ENCODE assay signal across 1 cellular context in the genomic region with DNA sequence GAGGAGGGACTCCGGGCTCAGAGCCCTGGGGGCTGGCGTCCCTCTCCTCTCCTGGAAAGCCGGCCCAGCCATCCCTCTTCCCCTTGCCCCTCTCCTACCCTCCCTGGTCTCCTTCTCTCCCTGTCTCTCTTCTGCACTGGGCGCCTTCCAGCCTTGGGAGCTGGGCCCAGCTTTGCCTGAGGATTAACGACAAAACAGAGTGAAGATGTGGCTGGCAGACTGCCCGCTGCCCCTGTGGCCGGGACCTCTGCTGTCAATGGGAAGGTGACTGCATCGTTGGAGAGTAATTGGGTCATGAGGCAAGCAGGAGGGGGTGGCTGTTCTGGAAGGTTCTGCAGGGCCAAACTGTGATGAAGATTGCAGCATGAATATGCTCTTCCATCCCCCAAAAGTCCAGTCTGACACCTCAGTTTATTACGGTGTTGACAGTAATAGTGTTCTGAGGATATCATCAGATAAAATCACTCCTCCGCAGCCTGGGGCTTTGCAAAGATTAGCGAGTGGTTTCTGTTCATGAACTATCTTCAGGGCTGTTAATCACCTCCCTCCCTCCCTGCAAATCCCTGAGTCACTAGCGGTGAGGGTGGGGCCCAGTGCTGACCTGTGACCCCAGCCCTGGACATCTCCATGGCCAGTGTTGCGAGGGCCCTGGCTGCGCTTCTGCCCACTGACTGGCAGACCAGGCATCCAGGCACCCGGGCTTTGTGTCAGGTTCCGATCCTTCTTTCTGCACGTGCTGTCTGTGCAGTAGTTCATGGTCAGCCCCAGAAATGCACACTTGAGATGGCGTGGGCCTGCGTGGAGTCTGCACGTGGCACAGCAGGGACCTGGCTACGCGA.
A peak's percentile ranks its signal among the peaks of the same experiment; 100 is the strongest.
TF ChIP-seq lines count a peak whose summit lies in the region.

No MANE protein-coding gene starts in this region.

TF ChIP-seq in HepG2, 621 proteins besides CTCF, POLR2A, EP300 and RAD21:
- TF ChIP-seq, protein P1, sequence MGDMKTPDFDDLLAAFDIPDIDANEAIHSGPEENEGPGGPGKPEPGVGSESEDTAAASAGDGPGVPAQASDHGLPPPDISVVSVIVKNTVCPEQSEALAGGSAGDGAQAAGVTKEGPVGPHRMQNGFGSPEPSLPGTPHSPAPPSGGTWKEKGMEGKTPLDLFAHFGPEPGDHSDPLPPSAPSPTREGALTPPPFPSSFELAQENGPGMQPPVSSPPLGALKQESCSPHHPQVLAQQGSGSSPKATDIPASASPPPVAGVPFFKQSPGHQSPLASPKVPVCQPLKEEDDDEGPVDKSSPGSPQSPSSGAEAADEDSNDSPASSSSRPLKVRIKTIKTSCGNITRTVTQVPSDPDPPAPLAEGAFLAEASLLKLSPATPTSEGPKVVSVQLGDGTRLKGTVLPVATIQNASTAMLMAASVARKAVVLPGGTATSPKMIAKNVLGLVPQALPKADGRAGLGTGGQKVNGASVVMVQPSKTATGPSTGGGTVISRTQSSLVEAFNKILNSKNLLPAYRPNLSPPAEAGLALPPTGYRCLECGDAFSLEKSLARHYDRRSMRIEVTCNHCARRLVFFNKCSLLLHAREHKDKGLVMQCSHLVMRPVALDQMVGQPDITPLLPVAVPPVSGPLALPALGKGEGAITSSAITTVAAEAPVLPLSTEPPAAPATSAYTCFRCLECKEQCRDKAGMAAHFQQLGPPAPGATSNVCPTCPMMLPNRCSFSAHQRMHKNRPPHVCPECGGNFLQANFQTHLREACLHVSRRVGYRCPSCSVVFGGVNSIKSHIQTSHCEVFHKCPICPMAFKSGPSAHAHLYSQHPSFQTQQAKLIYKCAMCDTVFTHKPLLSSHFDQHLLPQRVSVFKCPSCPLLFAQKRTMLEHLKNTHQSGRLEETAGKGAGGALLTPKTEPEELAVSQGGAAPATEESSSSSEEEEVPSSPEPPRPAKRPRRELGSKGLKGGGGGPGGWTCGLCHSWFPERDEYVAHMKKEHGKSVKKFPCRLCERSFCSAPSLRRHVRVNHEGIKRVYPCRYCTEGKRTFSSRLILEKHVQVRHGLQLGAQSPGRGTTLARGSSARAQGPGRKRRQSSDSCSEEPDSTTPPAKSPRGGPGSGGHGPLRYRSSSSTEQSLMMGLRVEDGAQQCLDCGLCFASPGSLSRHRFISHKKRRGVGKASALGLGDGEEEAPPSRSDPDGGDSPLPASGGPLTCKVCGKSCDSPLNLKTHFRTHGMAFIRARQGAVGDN (CRISPR knock-in tag; IDR thresholded peaks at IDR 0.05): peak; percentile 16; the same call in 1 of the 2 replicates
- TF ChIP-seq, protein P2, sequence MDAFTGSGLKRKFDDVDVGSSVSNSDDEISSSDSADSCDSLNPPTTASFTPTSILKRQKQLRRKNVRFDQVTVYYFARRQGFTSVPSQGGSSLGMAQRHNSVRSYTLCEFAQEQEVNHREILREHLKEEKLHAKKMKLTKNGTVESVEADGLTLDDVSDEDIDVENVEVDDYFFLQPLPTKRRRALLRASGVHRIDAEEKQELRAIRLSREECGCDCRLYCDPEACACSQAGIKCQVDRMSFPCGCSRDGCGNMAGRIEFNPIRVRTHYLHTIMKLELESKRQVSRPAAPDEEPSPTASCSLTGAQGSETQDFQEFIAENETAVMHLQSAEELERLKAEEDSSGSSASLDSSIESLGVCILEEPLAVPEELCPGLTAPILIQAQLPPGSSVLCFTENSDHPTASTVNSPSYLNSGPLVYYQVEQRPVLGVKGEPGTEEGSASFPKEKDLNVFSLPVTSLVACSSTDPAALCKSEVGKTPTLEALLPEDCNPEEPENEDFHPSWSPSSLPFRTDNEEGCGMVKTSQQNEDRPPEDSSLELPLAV (CRISPR knock-in tag; conservative IDR thresholded peaks at IDR 0.05; ENCODE audit: low read depth): no peak
- TF ChIP-seq ZNF891 (CRISPR knock-in tag; IDR thresholded peaks at IDR 0.05) (0 out of 2 replicates have a peak, but pooled peaks have one; percentile 37), ZNF326 (CRISPR knock-in tag; IDR thresholded peaks at IDR 0.05; ENCODE audit: borderline replicate concordance) (no peak)
- TF ChIP-seq, protein P3, sequence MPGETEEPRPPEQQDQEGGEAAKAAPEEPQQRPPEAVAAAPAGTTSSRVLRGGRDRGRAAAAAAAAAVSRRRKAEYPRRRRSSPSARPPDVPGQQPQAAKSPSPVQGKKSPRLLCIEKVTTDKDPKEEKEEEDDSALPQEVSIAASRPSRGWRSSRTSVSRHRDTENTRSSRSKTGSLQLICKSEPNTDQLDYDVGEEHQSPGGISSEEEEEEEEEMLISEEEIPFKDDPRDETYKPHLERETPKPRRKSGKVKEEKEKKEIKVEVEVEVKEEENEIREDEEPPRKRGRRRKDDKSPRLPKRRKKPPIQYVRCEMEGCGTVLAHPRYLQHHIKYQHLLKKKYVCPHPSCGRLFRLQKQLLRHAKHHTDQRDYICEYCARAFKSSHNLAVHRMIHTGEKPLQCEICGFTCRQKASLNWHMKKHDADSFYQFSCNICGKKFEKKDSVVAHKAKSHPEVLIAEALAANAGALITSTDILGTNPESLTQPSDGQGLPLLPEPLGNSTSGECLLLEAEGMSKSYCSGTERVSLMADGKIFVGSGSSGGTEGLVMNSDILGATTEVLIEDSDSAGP (CRISPR knock-in tag; IDR thresholded peaks at IDR 0.05; ENCODE audit: borderline replicate concordance): 0 out of 2 replicates have a peak, but pooled peaks have one; percentile 21
